27 cellular contexts compared by ENCODE assay signal in genomic region chr6:13009031-13009430, GRCh38.
"Had no signal": no experiment of that assay in that cellular context is flagged by ENCODE, and none has a peak within 500 bp of the region (broad histone marks: within the 10 kb centered on the region; RNA-seq: fewer than 3 reads in every experiment).

No MANE protein-coding gene starts in this region.

- H3K9me3 ChIP-seq: gastroesophageal sphincter, heart left ventricle, lower lobe of right lung, mucosa of descending colon had no signal

- H3K27me3 ChIP-seq: dorsolateral prefrontal cortex had no signal

- H3K27ac Mint-ChIP-seq: immature natural killer cell; mesothelial cell of epicardium; naive thymus-derived CD4-positive, alpha-beta T cell had no signal

- H3K4me3 Mint-ChIP-seq: immature natural killer cell; mesothelial cell of epicardium; naive thymus-derived CD4-positive, alpha-beta T cell had no signal

- H3K9me3 Mint-ChIP-seq: mesothelial cell of epicardium; naive thymus-derived CD4-positive, alpha-beta T cell had no signal

- H3K4me1 ChIP-seq: foreskin keratinocyte had no signal

- ATAC-seq: esophagus mucosa; foreskin keratinocyte; gastroesophageal sphincter; heart left ventricle; left colon; left lobe of liver; left ventricle myocardium superior; lower lobe of right lung; mucosa of descending colon; naive thymus-derived CD4-positive, alpha-beta T cell had no signal

- FAIRE-seq: colon, endometrium, frontal cortex, kidney had no signal

- H3K36me3 Mint-ChIP-seq: immature natural killer cell; mesothelial cell of epicardium; naive thymus-derived CD4-positive, alpha-beta T cell had no signal

- H3K36me3 ChIP-seq: gastroesophageal sphincter, heart left ventricle, lower lobe of right lung had no signal

- DNase-seq: dermis blood vessel endothelial cell; dorsolateral prefrontal cortex; effector CD4-positive, alpha-beta T cell; effector memory CD4-positive, alpha-beta T cell; erythroblast; foreskin keratinocyte; heart left ventricle; immature natural killer cell; islet precursor cell; kidney; kidney glomerular epithelial cell; left colon; left ventricle myocardium superior; lower lobe of right lung; mesenchymal stem cell; mucosa of descending colon; naive thymus-derived CD4-positive, alpha-beta T cell had no signal

- H3K27ac ChIP-seq: coronary artery, epithelial cell of prostate, foreskin keratinocyte, gastroesophageal sphincter, hepatocyte, lower lobe of right lung had no signal

- H3K4me3 ChIP-seq: coronary artery, gastroesophageal sphincter, heart left ventricle, hepatocyte, lower lobe of right lung, mucosa of descending colon had no signal
